1 cellular context compared by ENCODE assay signal in genomic region chr1:20194770-20195463, GRCh38.
TF ChIP-seq lines count a peak whose summit lies in the region.

No MANE protein-coding gene starts in this region.

TF ChIP-seq in HEK293T, 16 proteins besides CTCF, POLR2A, EP300 and RAD21 (continued from another document):
- TF ChIP-seq ARNT (IDR thresholded peaks at IDR 0.05): no peak
- TF ChIP-seq ELF4 (IDR thresholded peaks at IDR 0.05): no peak
- no peak for TF ChIP-seq CTBP1 (IDR thresholded peaks at IDR 0.05; ENCODE audit: borderline replicate concordance)
TF ChIP-seq in HEK293T: peak in this region for 0.
